Comparison of ENCODE assay signal across 8 cellular contexts in genomic region chr9:130243015-130243881, GRCh38. TPM values are rescaled to one million over a fixed set of nuclear protein-coding genes. Genes with fewer than 3 reads are reported as not detected.
A peak's percentile ranks its signal among the peaks of the same experiment; 100 is the strongest.
DNase-seq lines count a peak whose midpoint lies in the region; ATAC-seq and TF ChIP-seq lines count a peak whose summit lies in the region.

No MANE protein-coding gene starts in this region.

- H3K27me3 ChIP-seq in OCI-LY1 (ENCODE audit: insufficient read depth, low read length) (no peaks in the 10 kb centered on the region), esophagus squamous epithelium (peaks cover 0 to 6% (median 0%) of the 10 kb centered on the region in 4 donors)

- no peaks in the 10 kb centered on the region for H3K9me2 ChIP-seq in OCI-LY1 (ENCODE audit: low read depth, low read length)

- no peak for TF ChIP-seq POLR2A in esophagus squamous epithelium (IDR thresholded peaks at IDR 0.05)

- H3K27me3 Mint-ChIP-seq in natural killer cell (ENCODE audit: low read depth in 2 of 2) = no peaks in the 10 kb centered on the region

- intact Hi-C loops in esophagus squamous epithelium (cut with DNase I) (no loop called here), natural killer cell (cut with micrococcal nuclease) (no loop called here)

- H3K4me3 ChIP-seq in OCI-LY1 (ENCODE audit: low read depth, low read length, poor library complexity, severe bottlenecking) (no peak overlapping the region), esophagus squamous epithelium (peak overlapping the region in 1 of 4 donors; percentile 36)

- H4K20me1 ChIP-seq in OCI-LY1 (ENCODE audit: insufficient read depth, low read length) = no peaks in the 10 kb centered on the region

- peak overlapping the region; percentile 30; the same call in 1 of the 2 replicates for H3K4me2 ChIP-seq in OCI-LY1 (ENCODE audit: low read length)

- peak; percentile 51 for ATAC-seq in HG03378 (IDR thresholded peaks at IDR 0.05; ENCODE audit: unreplicated experiment)
- ATAC-seq in natural killer cell = peak; percentile 86 to 94 (median 86)
- peak; percentile 67 for ATAC-seq in stimulated activated effector memory CD8-positive, alpha-beta T cell treated with anti-CD3 and anti-CD28 coated beads, Interleukin-12 subunit alpha, Interleukin-12 subunit beta, amount 100 ng/mL, for 72 hours
- no peak for ATAC-seq in HG02870 (IDR thresholded peaks at IDR 0.05; ENCODE audit: unreplicated experiment)

- DNase-seq in DMS53 treated with DMSO at 0.1 percent for 48 hours (lab: John Stamatoyannopoulos, UW; ENCODE audit: unreplicated experiment) (peak; percentile 85), activated T-cell treated with anti-CD3 and anti-CD28 coated beads for 1 hour (ENCODE audit: low read depth) (peak; percentile 82), esophagus squamous epithelium (lab: John Stamatoyannopoulos, UW) (no peak), natural killer cell (peak; percentile 78)
- DNase-seq in stimulated activated effector memory CD8-positive, alpha-beta T cell treated with anti-CD3 and anti-CD28 coated beads, Interleukin-12 subunit alpha, Interleukin-12 subunit beta, amount 100 ng/mL, for 72 hours (ENCODE audit: low spot score in 2 of 2) = peak; percentile 83 to 95

- peaks cover 16 to 21% of the 10 kb centered on the region in 2 donors for H3K4me1 Mint-ChIP-seq in natural killer cell
- H3K4me1 Mint-ChIP-seq in stimulated activated effector memory CD8-positive, alpha-beta T cell treated with anti-CD3 and anti-CD28 coated beads, Interleukin-12 subunit alpha, Interleukin-12 subunit beta, amount 100 ng/mL, for 72 hours = peaks cover 35% of the 10 kb centered on the region

- peak overlapping the region in 1 of 2 donors; percentile 26 for H3K27ac Mint-ChIP-seq in natural killer cell
- H3K27ac Mint-ChIP-seq in stimulated activated effector memory CD8-positive, alpha-beta T cell treated with anti-CD3 and anti-CD28 coated beads, Interleukin-12 subunit alpha, Interleukin-12 subunit beta, amount 100 ng/mL, for 72 hours = peak overlapping the region; percentile 71

- no peak overlapping the region for H2AFZ ChIP-seq in OCI-LY1 (ENCODE audit: low read length)

- H3K4me3 Mint-ChIP-seq in natural killer cell = peak overlapping the region; percentile 49
- H3K4me3 Mint-ChIP-seq in stimulated activated effector memory CD8-positive, alpha-beta T cell treated with anti-CD3 and anti-CD28 coated beads, Interleukin-12 subunit alpha, Interleukin-12 subunit beta, amount 100 ng/mL, for 72 hours = peak overlapping the region; percentile 54

- WGBS in esophagus squamous epithelium, 2 donors = 10 to 11% methylated on average over 12 to 20 of the region's 35 CpGs

- H3K79me2 ChIP-seq in OCI-LY1 (ENCODE audit: insufficient read depth, low read length) = no peaks in the 10 kb centered on the region

- H3K27ac ChIP-seq in OCI-LY1 (ENCODE audit: low read depth, low read length, poor library complexity, severe bottlenecking) (no peak overlapping the region), esophagus squamous epithelium (no peak overlapping the region)

- no peaks in the 10 kb centered on the region for H3F3A ChIP-seq in OCI-LY1 (ENCODE audit: insufficient read depth, low read length)

- H3K36me3 ChIP-seq in OCI-LY1 (ENCODE audit: insufficient read depth, low read length) (no peaks in the 10 kb centered on the region), esophagus squamous epithelium (no peaks in the 10 kb centered on the region)

- TF ChIP-seq CTCF in OCI-LY1 (IDR thresholded peaks at IDR 0.05; ENCODE audit: low read length) = peak; percentile 78
- peak; percentile 72 to 97 (median 91) for TF ChIP-seq CTCF in esophagus squamous epithelium (IDR thresholded peaks at IDR 0.05)
- TF ChIP-seq CTCF in natural killer cell (IDR thresholded peaks at IDR 0.05) = peak; percentile 94

- peaks cover 29% of the 10 kb centered on the region for H3K4me1 ChIP-seq in OCI-LY1 (ENCODE audit: insufficient read depth, low read length, severe bottlenecking)
- peaks cover 0 to 29% (median 16%) of the 10 kb centered on the region in 3 donors for H3K4me1 ChIP-seq in esophagus squamous epithelium

- H3K9me3 Mint-ChIP-seq in natural killer cell = no peaks in the 10 kb centered on the region
- no peaks in the 10 kb centered on the region for H3K9me3 Mint-ChIP-seq in stimulated activated effector memory CD8-positive, alpha-beta T cell treated with anti-CD3 and anti-CD28 coated beads, Interleukin-12 subunit alpha, Interleukin-12 subunit beta, amount 100 ng/mL, for 72 hours

- H3K36me3 Mint-ChIP-seq in natural killer cell = no peaks in the 10 kb centered on the region
- H3K36me3 Mint-ChIP-seq in stimulated activated effector memory CD8-positive, alpha-beta T cell treated with anti-CD3 and anti-CD28 coated beads, Interleukin-12 subunit alpha, Interleukin-12 subunit beta, amount 100 ng/mL, for 72 hours = no peaks in the 10 kb centered on the region

- H3K9me3 ChIP-seq in OCI-LY1 (ENCODE audit: low read length) = no peaks in the 10 kb centered on the region
- no peaks in the 10 kb centered on the region for H3K9me3 ChIP-seq in esophagus squamous epithelium

- H3K9ac ChIP-seq in OCI-LY1 (ENCODE audit: low read length) = no peak overlapping the region

RNA-seq across cellular contexts. Expression of gene HMCN2, which starts 22.3 kb away (rescaled TPM):
- total RNA-seq in esophagus squamous epithelium (1 to 10 TPM in 1 of 4 donors, under 1 TPM in 3; 0.53 to 4.8 (median 0.78) TPM), natural killer cell (not detected)
